Comparison of ENCODE assay signal across 8 cellular contexts in genomic region chr18:59056706-59057492, GRCh38.
A peak's percentile ranks its signal among the peaks of the same experiment; 100 is the strongest.
DNase-seq lines count a peak whose midpoint lies in the region; ATAC-seq, FAIRE-seq and TF ChIP-seq lines count a peak whose summit lies in the region.

No MANE protein-coding gene starts in this region.

- no peak for TF ChIP-seq POLR2A in NB4 (IDR thresholded peaks at IDR 0.05; ENCODE audit: extremely low read depth, insufficient read length)
- no peak for TF ChIP-seq POLR2A in right lobe of liver (IDR thresholded peaks at IDR 0.05)

- H3K4me1 ChIP-seq in right lobe of liver: peaks cover 0 to 13% (median 0%) of the 10 kb centered on the region in 4 donors

- no peaks in the 10 kb centered on the region for H3K36me3 ChIP-seq in right lobe of liver

- no peak overlapping the region for H3K27ac ChIP-seq in right lobe of liver

- 62% methylated on average over 10 of the region's 15 CpGs for WGBS in right lobe of liver (ENCODE audit: insufficient coverage, low coverage, low lambda C conversion rate, missing lambda C conversion rate)

- no peak overlapping the region for H3K4me3 ChIP-seq in NB4 (ENCODE audit: low read depth, low read length)
- no peak overlapping the region for H3K4me3 ChIP-seq in right lobe of liver

- H3K9me3 ChIP-seq in right lobe of liver: no peaks in the 10 kb centered on the region

- peak; percentile 35 for DNase-seq in COLO829 (ENCODE audit: low spot score)
- peak; percentile 23 for DNase-seq in NB4 (ENCODE audit: low read depth)
- peak; percentile 2 to 49 for DNase-seq in SW 1271 (lab: John Stamatoyannopoulos, UW)
- DNase-seq in dedifferentiated amniotic fluid mesenchymal stem cell (ENCODE audit: extremely low spot score): peak; percentile 61
- peak; percentile 75 to 84 (median 82) for DNase-seq in right lobe of liver
- DNase-seq in urothelium cell line (ENCODE audit: low spot score): peak; percentile 37

- TF ChIP-seq CTCF in NB4 (IDR thresholded peaks at IDR 0.05; ENCODE audit: low read depth, low read length): peak; percentile 44
- TF ChIP-seq CTCF in right lobe of liver (IDR thresholded peaks at IDR 0.05): peak; percentile 85 to 94 (median 90)

- ATAC-seq in GM19397 (IDR thresholded peaks at IDR 0.05; ENCODE audit: unreplicated experiment): peak; percentile 61
- peak; percentile 88 to 93 (median 89) for ATAC-seq in right lobe of liver
- ATAC-seq in GM21381 (IDR thresholded peaks at IDR 0.05; ENCODE audit: unreplicated experiment): no peak

- intact Hi-C loops in right lobe of liver (cut with DNase I): loop anchor here in 1 of 2 donors (5.0 kb wide), 1 partner anchor 275 kb away; no protein-coding TSS in a partner anchor

- H3K27me3 ChIP-seq in right lobe of liver: no peaks in the 10 kb centered on the region

- no peak for FAIRE-seq in urothelium cell line (lab: Jason Lieb, UNC)

Comparison
In these comparisons a context has a peak if more than half of its experiments do, and no peak if none do; other contexts are left out.
1. DNase-seq: peak in every context shown above with its lines; median percentile 82 in right lobe of liver; 61 in dedifferentiated amniotic fluid mesenchymal stem cell; 37 in urothelium cell line; 35 in COLO829; 26 in SW 1271; 23 in NB4.